In genomic region chr1:232510367-232511110, GRCh38 we compare ENCODE assay signal across 2 cellular contexts.
TF ChIP-seq lines count a peak whose summit lies in the region.

No MANE protein-coding gene starts in this region.

TF ChIP-seq in HepG2, 621 proteins besides CTCF, POLR2A, EP300 and RAD21:
- TF ChIP-seq, protein P1, sequence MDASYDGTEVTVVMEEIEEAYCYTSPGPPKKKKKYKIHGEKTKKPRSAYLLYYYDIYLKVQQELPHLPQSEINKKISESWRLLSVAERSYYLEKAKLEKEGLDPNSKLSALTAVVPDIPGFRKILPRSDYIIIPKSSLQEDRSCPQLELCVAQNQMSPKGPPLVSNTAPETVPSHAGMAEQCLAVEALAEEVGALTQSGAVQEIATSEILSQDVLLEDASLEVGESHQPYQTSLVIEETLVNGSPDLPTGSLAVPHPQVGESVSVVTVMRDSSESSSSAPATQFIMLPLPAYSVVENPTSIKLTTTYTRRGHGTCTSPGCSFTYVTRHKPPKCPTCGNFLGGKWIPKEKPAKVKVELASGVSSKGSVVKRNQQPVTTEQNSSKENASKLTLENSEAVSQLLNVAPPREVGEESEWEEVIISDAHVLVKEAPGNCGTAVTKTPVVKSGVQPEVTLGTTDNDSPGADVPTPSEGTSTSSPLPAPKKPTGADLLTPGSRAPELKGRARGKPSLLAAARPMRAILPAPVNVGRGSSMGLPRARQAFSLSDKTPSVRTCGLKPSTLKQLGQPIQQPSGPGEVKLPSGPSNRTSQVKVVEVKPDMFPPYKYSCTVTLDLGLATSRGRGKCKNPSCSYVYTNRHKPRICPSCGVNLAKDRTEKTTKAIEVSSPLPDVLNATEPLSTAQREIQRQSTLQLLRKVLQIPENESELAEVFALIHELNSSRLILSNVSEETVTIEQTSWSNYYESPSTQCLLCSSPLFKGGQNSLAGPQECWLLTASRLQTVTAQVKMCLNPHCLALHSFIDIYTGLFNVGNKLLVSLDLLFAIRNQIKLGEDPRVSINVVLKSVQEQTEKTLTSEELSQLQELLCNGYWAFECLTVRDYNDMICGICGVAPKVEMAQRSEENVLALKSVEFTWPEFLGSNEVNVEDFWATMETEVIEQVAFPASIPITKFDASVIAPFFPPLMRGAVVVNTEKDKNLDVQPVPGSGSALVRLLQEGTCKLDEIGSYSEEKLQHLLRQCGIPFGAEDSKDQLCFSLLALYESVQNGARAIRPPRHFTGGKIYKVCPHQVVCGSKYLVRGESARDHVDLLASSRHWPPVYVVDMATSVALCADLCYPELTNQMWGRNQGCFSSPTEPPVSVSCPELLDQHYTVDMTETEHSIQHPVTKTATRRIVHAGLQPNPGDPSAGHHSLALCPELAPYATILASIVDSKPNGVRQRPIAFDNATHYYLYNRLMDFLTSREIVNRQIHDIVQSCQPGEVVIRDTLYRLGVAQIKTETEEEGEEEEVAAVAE (CRISPR knock-in tag; IDR thresholded peaks at IDR 0.05; ENCODE audit: borderline replicate concordance), result no peak
- TF ChIP-seq ATF7 (IDR thresholded peaks at IDR 0.05) (peak; percentile 67), ATF7 (CRISPR knock-in tag; IDR thresholded peaks at IDR 0.05) (no peak)
TF ChIP-seq in HepG2: peak in this region for 1.

TF ChIP-seq in SK-N-SH, 30 proteins besides CTCF, POLR2A, EP300 and RAD21 (continued from another document):
- no peak for TF ChIP-seq ZBTB33 (IDR thresholded peaks at IDR 0.05; ENCODE audit: borderline replicate concordance, low read depth)
- TF ChIP-seq USF2 (IDR thresholded peaks at IDR 0.05; ENCODE audit: borderline replicate concordance, low read depth, low read length), result no peak
- no peak for TF ChIP-seq YY1 (IDR thresholded peaks at IDR 0.05; ENCODE audit: low read depth)
- no peak for TF ChIP-seq EZH2phosphoT487 (IDR thresholded peaks at IDR 0.05; ENCODE audit: borderline replicate concordance, low read depth)
- TF ChIP-seq, protein P2, sequence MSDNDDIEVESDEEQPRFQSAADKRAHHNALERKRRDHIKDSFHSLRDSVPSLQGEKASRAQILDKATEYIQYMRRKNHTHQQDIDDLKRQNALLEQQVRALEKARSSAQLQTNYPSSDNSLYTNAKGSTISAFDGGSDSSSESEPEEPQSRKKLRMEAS (IDR thresholded peaks at IDR 0.05; ENCODE audit: low read depth), result no peak
- no peak for TF ChIP-seq SIN3A (IDR thresholded peaks at IDR 0.05; ENCODE audit: borderline replicate concordance, low read depth, low read length)
- TF ChIP-seq TEAD4 (IDR thresholded peaks at IDR 0.05; ENCODE audit: borderline replicate concordance, insufficient read depth), result no peak
- TF ChIP-seq, protein P3, sequence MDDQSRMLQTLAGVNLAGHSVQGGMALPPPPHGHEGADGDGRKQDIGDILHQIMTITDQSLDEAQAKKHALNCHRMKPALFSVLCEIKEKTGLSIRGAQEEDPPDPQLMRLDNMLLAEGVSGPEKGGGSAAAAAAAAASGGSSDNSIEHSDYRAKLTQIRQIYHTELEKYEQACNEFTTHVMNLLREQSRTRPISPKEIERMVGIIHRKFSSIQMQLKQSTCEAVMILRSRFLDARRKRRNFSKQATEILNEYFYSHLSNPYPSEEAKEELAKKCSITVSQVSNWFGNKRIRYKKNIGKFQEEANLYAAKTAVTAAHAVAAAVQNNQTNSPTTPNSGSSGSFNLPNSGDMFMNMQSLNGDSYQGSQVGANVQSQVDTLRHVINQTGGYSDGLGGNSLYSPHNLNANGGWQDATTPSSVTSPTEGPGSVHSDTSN (IDR thresholded peaks at IDR 0.05), result no peak
- TF ChIP-seq FOXM1 (IDR thresholded peaks at IDR 0.05; ENCODE audit: low read depth), result no peak
- no peak for TF ChIP-seq USF1 (IDR thresholded peaks at IDR 0.05; ENCODE audit: borderline replicate concordance, low read depth)
- no peak for TF ChIP-seq ELF1 (IDR thresholded peaks at IDR 0.05)
- no peak for TF ChIP-seq TAF1 (IDR thresholded peaks at IDR 0.05; ENCODE audit: borderline replicate concordance, low read depth, low read length)
- TF ChIP-seq MXI1 (IDR thresholded peaks at IDR 0.05; ENCODE audit: low read depth, low read length), result no peak
- no peak for TF ChIP-seq NFIC (IDR thresholded peaks at IDR 0.05; ENCODE audit: borderline replicate concordance)
- TF ChIP-seq POLR2AphosphoS5 (IDR thresholded peaks at IDR 0.05; ENCODE audit: low read depth, low read length), result no peak
TF ChIP-seq in SK-N-SH: peak in this region for 0.
